Comparison of ENCODE assay signal across 8 cellular contexts in genomic region chr10:104121485-104122272, GRCh38. TPM values are rescaled to one million over a fixed set of nuclear protein-coding genes. Genes with fewer than 3 reads are reported as not detected.
DNase-seq lines count a peak whose midpoint lies in the region; ATAC-seq, FAIRE-seq and TF ChIP-seq lines count a peak whose summit lies in the region.

Gene SFR1 (plus strand): TSS chr10:104122171. CDS start chr10:104122184, 13 bp downstream.

- H3K79me1 ChIP-seq in H1 (ENCODE audit: low read depth, low read length) (no peaks in the 10 kb centered on the region), mesenchymal stem cell (replicated peaks; ENCODE audit: low read length, poor library complexity, severe bottlenecking) (no peaks in the 10 kb centered on the region)

- H2AFZ ChIP-seq in H1 (ENCODE audit: low read length) = peak within 1 kb of the TSS; percentile 76; the same call in 1 of the 2 replicates
- H2AFZ ChIP-seq in mesenchymal stem cell (ENCODE audit: low read depth, low read length) = peak within 1 kb of the TSS; percentile 93

- H3K4me3 ChIP-seq in HUES48 (ENCODE audit: low read depth, low read length) = peak within 1 kb of the TSS; percentile 79
- H3K4me3 ChIP-seq in NT2/D1 (ENCODE audit: insufficient read length, low read depth) = peak within 1 kb of the TSS; percentile 78
- peak within 1 kb of the TSS; percentile 68 to 96 (median 88) for H3K4me3 ChIP-seq in H1 (ENCODE audit: extremely low read depth in 1 of 4, insufficient read depth in 2 of 4, low read depth in 3 of 4, low read length in 4 of 4)
- H3K4me3 ChIP-seq in mesenchymal stem cell (ENCODE audit: insufficient read depth in 1 of 2, low read depth in 1 of 2, low read length in 2 of 2) = peak within 1 kb of the TSS; percentile 89 to 91

- peaks cover 7% of the 10 kb centered on the region for H3K27me3 Mint-ChIP-seq in activated CD8-positive, alpha-beta memory T cell treated with anti-CD3 and anti-CD28 coated beads, Interleukin-2, amount 10 ng/mL, durations not matched to agents 7 days and 5 days

- H4K5ac ChIP-seq in H1 (ENCODE audit: insufficient read length, low read depth, low read length) = peak within 1 kb of the TSS; percentile 99

- peak within 1 kb of the TSS; percentile 82 for H3K4me3 Mint-ChIP-seq in activated CD8-positive, alpha-beta memory T cell treated with anti-CD3 and anti-CD28 coated beads, Interleukin-2, amount 10 ng/mL, durations not matched to agents 7 days and 5 days

- H3K36me3 Mint-ChIP-seq in activated CD8-positive, alpha-beta memory T cell treated with anti-CD3 and anti-CD28 coated beads, Interleukin-2, amount 10 ng/mL, durations not matched to agents 7 days and 5 days = peaks cover 16% of the 10 kb centered on the region

- H3K36me3 ChIP-seq in HUES48 (ENCODE audit: control insufficient read depth, insufficient read depth, low read length) = no peaks in the 10 kb centered on the region
- H3K36me3 ChIP-seq in NT2/D1 (ENCODE audit: insufficient read depth, insufficient read length, low read length) = peaks cover 2% of the 10 kb centered on the region
- H3K36me3 ChIP-seq in H1 (ENCODE audit: control insufficient read depth in 2 of 4, insufficient read depth in 4 of 4, low read length in 3 of 4) = no peaks in the 10 kb centered on the region; a peak in 1 of 8 replicates
- peaks cover 0 to 17% of the 10 kb centered on the region in 2 experiments for H3K36me3 ChIP-seq in mesenchymal stem cell (ENCODE audit: control insufficient read depth in 1 of 2, insufficient read depth in 2 of 2, low read depth in 1 of 2, low read length in 2 of 2)

- H3K23ac ChIP-seq in H1 (ENCODE audit: insufficient read length) = no peak within 1 kb of the TSS
- peak within 1 kb of the TSS in 1 of 2 experiments; percentile 93 for H3K23ac ChIP-seq in mesenchymal stem cell (ENCODE audit: low read length in 2 of 2)

- H2BK5ac ChIP-seq in H1 (ENCODE audit: low read depth, low read length) (peak within 1 kb of the TSS; percentile 95), mesenchymal stem cell (ENCODE audit: low read depth, low read length, poor library complexity, severe bottlenecking) (peak within 1 kb of the TSS; percentile 95)

- H4K20me1 ChIP-seq in H1 (replicated peaks in 1 of 2; ENCODE audit: control insufficient read depth in 1 of 2, insufficient read depth in 2 of 2, low read length in 2 of 2) = no peaks in the 10 kb centered on the region

- no peak; a peak in 1 of 3 replicates for TF ChIP-seq EP300 in H1 (IDR thresholded peaks at IDR 0.05; ENCODE audit: borderline replicate concordance in 1 of 2, low read depth in 2 of 2, low read length in 2 of 2)

- H3K9ac ChIP-seq in HUES48 (ENCODE audit: low read depth, low read length) (peak within 1 kb of the TSS; percentile 91), NT2/D1 (ENCODE audit: insufficient read length, low read depth) (peak within 1 kb of the TSS; percentile 88), H1 (replicated peaks in 1 of 4; ENCODE audit: extremely low read depth in 1 of 4, low read depth in 3 of 4, low read length in 3 of 4) (peak within 1 kb of the TSS; percentile 91 to 98 (median 98)), mesenchymal stem cell (ENCODE audit: low read length) (peak within 1 kb of the TSS; percentile 100)

- no peaks in the 10 kb centered on the region for H3K9me3 Mint-ChIP-seq in activated CD8-positive, alpha-beta memory T cell treated with anti-CD3 and anti-CD28 coated beads, Interleukin-2, amount 10 ng/mL, durations not matched to agents 7 days and 5 days (ENCODE audit: low read depth)

- H4K8ac ChIP-seq in H1 (ENCODE audit: extremely low read depth, insufficient read depth, low read length) (peak within 1 kb of the TSS; percentile 100; the same call in 1 of the 2 replicates), mesenchymal stem cell (ENCODE audit: low read length) (peak within 1 kb of the TSS; percentile 74)

- TF ChIP-seq POLR2A in H1 (IDR thresholded peaks at IDR 0.05; ENCODE audit: control extremely low read depth in 1 of 2, low read depth in 2 of 2, low read length in 2 of 2) = peak; percentile 85 to 90

- H3K4me1 ChIP-seq in HUES48 (ENCODE audit: control insufficient read depth, insufficient read depth, low read length) (peaks cover 11% of the 10 kb centered on the region), NT2/D1 (ENCODE audit: insufficient read depth, insufficient read length) (no peaks in the 10 kb centered on the region), H1 (replicated peaks in 1 of 4; ENCODE audit: control insufficient read depth in 3 of 4, insufficient read depth in 4 of 4, low read length in 3 of 4) (peaks cover 0 to 8% (median 4%) of the 10 kb centered on the region in 4 experiments; a peak in 3 of 7 replicates), mesenchymal stem cell (ENCODE audit: control insufficient read depth, insufficient read depth, low read depth, low read length) (no peaks in the 10 kb centered on the region)

- peak; percentile 45 for FAIRE-seq in H1 (lab: Jason Lieb, UNC)

- H2BK15ac ChIP-seq in H1 (ENCODE audit: low read length) (peak within 1 kb of the TSS; percentile 50; the same call in 1 of the 2 replicates), mesenchymal stem cell (ENCODE audit: low read depth, poor library complexity, severe bottlenecking) (peak within 1 kb of the TSS; percentile 93)

- CTCF ChIA-PET in activated CD8-positive, alpha-beta memory T cell treated with anti-CD3 and anti-CD28 coated beads, Interleukin-2, amount 10 ng/mL, durations not matched to agents 7 days and 5 days (lab: Charles Lee) = interaction anchor here (0.7 to 5.1 kb wide), 36 partner anchors 8 to 463 kb away, joined by 3 to 31 read pairs (median 4); partner anchors contain the start of gene SLK
- CTCF ChIA-PET in H1 (lab: Charles Lee; ENCODE audit: partially characterized antibody) = interaction anchor here (0.6 to 8.6 kb wide), 34 partner anchors 10 to 487 kb away, joined by 3 to 43 read pairs (median 4); no protein-coding TSS in a partner anchor

- peak within 1 kb of the TSS; percentile 95 for H3K56ac ChIP-seq in H1 (replicated peaks; ENCODE audit: insufficient read length, low read depth, low read length)

- peak; percentile 92 for ATAC-seq in GM21390 (IDR thresholded peaks at IDR 0.05; ENCODE audit: unreplicated experiment)
- peak; percentile 96 for ATAC-seq in activated CD8-positive, alpha-beta memory T cell treated with anti-CD3 and anti-CD28 coated beads, Interleukin-2, amount 10 ng/mL, durations not matched to agents 7 days and 5 days

- WGBS in H1 (ENCODE audit: extremely low coverage in 1 of 2, insufficient coverage in 1 of 2, insufficient read length in 1 of 2, insufficient replicate concordance in 2 of 2, low coverage in 1 of 2, low lambda C conversion rate in 2 of 2, missing lambda C conversion rate in 1 of 2), 2 experiments = 1% methylated on average over 70 of the region's 70 CpGs; no CpG with 5 or more reads in 1 of the 2 experiments
- WGBS in mesenchymal stem cell = under 1% methylated on average over 66 of the region's 70 CpGs

- peak within 1 kb of the TSS; percentile 97 for H3K27ac Mint-ChIP-seq in activated CD8-positive, alpha-beta memory T cell treated with anti-CD3 and anti-CD28 coated beads, Interleukin-2, amount 10 ng/mL, durations not matched to agents 7 days and 5 days

- H4K91ac ChIP-seq in H1 (replicated peaks; ENCODE audit: insufficient read length, low read length) = peak within 1 kb of the TSS; percentile 92
- H4K91ac ChIP-seq in mesenchymal stem cell (ENCODE audit: low read length) = peak within 1 kb of the TSS; percentile 94

- TF ChIP-seq RAD21 in H1 (IDR thresholded peaks at IDR 0.05 in 1 of 2, conservative IDR thresholded peaks at IDR 0.05 in 1 of 2; ENCODE audit: low read depth in 2 of 2, low read length in 2 of 2) = peak; percentile 43 to 59

- POLR2A ChIA-PET in H1 (lab: Charles Lee; ENCODE audit: partially characterized antibody) = interaction anchor here (0.7 to 3.9 kb wide), 42 partner anchors 8 to 427 kb away, joined by 3 to 43 read pairs (median 5); partner anchors contain the start of genes GSTO1 and GSTO2

- peak; percentile 54 to 67 (median 62) for TF ChIP-seq CTCF in H1 (IDR thresholded peaks at IDR 0.05; ENCODE audit: control extremely low read depth in 1 of 3, insufficient read depth in 1 of 3, low read depth in 1 of 3, low read length in 3 of 3)

- H3K23me2 ChIP-seq in H1 (ENCODE audit: low read depth, low read length) = peaks cover 5% of the 10 kb centered on the region

- H3K4me2 ChIP-seq in H1 (ENCODE audit: insufficient read depth in 1 of 2, low read depth in 2 of 2, low read length in 2 of 2) (peak within 1 kb of the TSS; percentile 92 to 99), mesenchymal stem cell (ENCODE audit: low read length, poor library complexity, severe bottlenecking) (peak within 1 kb of the TSS; percentile 96)

- H3K4me1 Mint-ChIP-seq in activated CD8-positive, alpha-beta memory T cell treated with anti-CD3 and anti-CD28 coated beads, Interleukin-2, amount 10 ng/mL, durations not matched to agents 7 days and 5 days = peaks cover 33% of the 10 kb centered on the region

- H3K27ac ChIP-seq in HUES48 (ENCODE audit: low read depth, low read length) (peak within 1 kb of the TSS; percentile 100), H1 (ENCODE audit: low read depth, low read length) (peak within 1 kb of the TSS; percentile 99), mesenchymal stem cell (ENCODE audit: low read length, poor library complexity, severe bottlenecking) (peak within 1 kb of the TSS; percentile 100)

- H2BK12ac ChIP-seq in H1 (ENCODE audit: low read depth, low read length) (peak within 1 kb of the TSS; percentile 91; the same call in 1 of the 2 replicates), mesenchymal stem cell (ENCODE audit: low read length in 2 of 2) (peak within 1 kb of the TSS; percentile 71 to 84)

- H3K9me3 ChIP-seq in HUES48 (ENCODE audit: control insufficient read depth, insufficient read depth, low read length) = no peaks in the 10 kb centered on the region
- no peaks in the 10 kb centered on the region for H3K9me3 ChIP-seq in NT2/D1 (ENCODE audit: insufficient read depth, low read length)
- H3K9me3 ChIP-seq in H1 (ENCODE audit: insufficient read depth in 2 of 2, low read depth in 1 of 2, low read length in 1 of 2) = no peaks in the 10 kb centered on the region
- H3K9me3 ChIP-seq in mesenchymal stem cell (ENCODE audit: control insufficient read depth, low read length) = no peaks in the 10 kb centered on the region

- H2BK20ac ChIP-seq in H1 (ENCODE audit: low read length) = no peak within 1 kb of the TSS

- H2BK120ac ChIP-seq in H1 (replicated peaks; ENCODE audit: low read depth, low read length) (peak within 1 kb of the TSS; percentile 95), mesenchymal stem cell (ENCODE audit: low read depth, low read length) (peak within 1 kb of the TSS; percentile 97)

- peak within 1 kb of the TSS; percentile 96 for H3K18ac ChIP-seq in H1 (ENCODE audit: extremely low read depth, low read length)
- peak within 1 kb of the TSS; percentile 91 to 99 for H3K18ac ChIP-seq in mesenchymal stem cell (ENCODE audit: low read depth in 1 of 2, low read length in 2 of 2)

- H3K27me3 ChIP-seq in HUES48 (ENCODE audit: control insufficient read depth, insufficient read depth, low read length) (no peaks in the 10 kb centered on the region), NT2/D1 (ENCODE audit: insufficient read depth, insufficient read length) (no peaks in the 10 kb centered on the region), H1 (replicated peaks in 1 of 4; ENCODE audit: control insufficient read depth in 3 of 4, extremely low read depth in 1 of 4, insufficient read depth in 3 of 4, low read length in 3 of 4) (no peaks in the 10 kb centered on the region), mesenchymal stem cell (ENCODE audit: control insufficient read depth in 1 of 2, insufficient read depth in 1 of 2, low read length in 2 of 2) (no peaks in the 10 kb centered on the region)

- no peaks in the 10 kb centered on the region for H3K79me2 ChIP-seq in H1 (ENCODE audit: control insufficient read depth in 1 of 2, insufficient read depth in 2 of 2, low read length in 2 of 2)

- H3K14ac ChIP-seq in H1 (ENCODE audit: insufficient read length) = no peak within 1 kb of the TSS
- peak within 1 kb of the TSS in 1 of 2 experiments; percentile 79 for H3K14ac ChIP-seq in mesenchymal stem cell (ENCODE audit: low read length in 2 of 2)

- peak; percentile 93 for DNase-seq in D341Med (ENCODE audit: low spot score)
- peak; percentile 95 for DNase-seq in NT2/D1 (ENCODE audit: low read depth, low spot score)
- DNase-seq in activated CD8-positive, alpha-beta memory T cell treated with anti-CD3 and anti-CD28 coated beads, Interleukin-2, amount 10 ng/mL, durations not matched to agents 7 days and 5 days = peak; percentile 99
- DNase-seq in H1 (ENCODE audit: low read depth in 1 of 2, low spot score in 2 of 2) = peak; percentile 97 to 99
- DNase-seq in mesenchymal stem cell = peak; percentile 99
- peak; percentile 98 for DNase-seq in stimulated activated CD8-positive, alpha-beta memory T cell treated with anti-CD3 and anti-CD28 coated beads, Interleukin-12 subunit alpha, Interleukin-12 subunit beta, amount 100 ng/mL, for 4 hours (ENCODE audit: low read depth)

- peak within 1 kb of the TSS; percentile 98 for H3K4ac ChIP-seq in H1 (replicated peaks; ENCODE audit: insufficient read length, low read depth, low read length)
- peak within 1 kb of the TSS; percentile 91 to 94 for H3K4ac ChIP-seq in mesenchymal stem cell (ENCODE audit: low read depth in 1 of 2, low read length in 2 of 2)

- H2AK5ac ChIP-seq in H1 (ENCODE audit: low read depth, low read length) = no peak within 1 kb of the TSS
- peak within 1 kb of the TSS; percentile 89 for H2AK5ac ChIP-seq in mesenchymal stem cell (ENCODE audit: low read length, severe bottlenecking)

RNA-seq across cellular contexts. Expression of gene SFR1, which starts in this region (rescaled TPM):
- total RNA-seq in activated CD8-positive, alpha-beta memory T cell treated with anti-CD3 and anti-CD28 coated beads, Interleukin-2, amount 10 ng/mL, durations not matched to agents 7 days and 5 days = 10 to 100 TPM; 14.9 to 17.4 TPM
- 6.9 and 7.7 TPM in 2 replicates for total RNA-seq in H1 (2021; fragmentation: NEBNext Ultra II Directional; extraction: Animal tissue kit (Norgen Biotek cat#: 25700))
- 3.1 and 3.4 TPM in 2 replicates for polyA plus RNA-seq in H1 (2011; rRNA removed)
- polyA plus RNA-seq in H1 (2011; cell fraction: cytosol; rRNA removed) = 6.0 TPM
- polyA plus RNA-seq in H1 (2011; cell fraction: nucleus; rRNA removed) = 2.0 TPM
- polyA plus RNA-seq in H1 (2012, experiment 1 of 2) = 2.8 to 4.1 TPM (median 3.3 TPM) in 4 replicates
- polyA plus RNA-seq in H1 (2012, experiment 2 of 2) = 1.1 TPM
- 5.1 TPM for polyA plus RNA-seq in H1 (2013, experiment 1 of 2)
- 4.5 TPM for polyA plus RNA-seq in H1 (2013, experiment 2 of 2)
- polyA minus RNA-seq in H1 (2011; rRNA and poly(A)+ RNA removed) = 1.3 and 1.7 TPM in 2 replicates
- polyA minus RNA-seq in H1 (2011; cell fraction: cytosol; rRNA and poly(A)+ RNA removed) = 4.6 TPM
- 1.6 TPM for polyA minus RNA-seq in H1 (2011; cell fraction: nucleus; rRNA and poly(A)+ RNA removed)
- polyA plus RNA-seq in mesenchymal stem cell (2013, experiment 1 of 2) = 4.2 TPM
- polyA plus RNA-seq in mesenchymal stem cell (2013, experiment 2 of 2) = 4.8 TPM

Comparison
In these comparisons a context has a peak if more than half of its experiments do, and no peak if none do; other contexts are left out.
1. Peak in every context shown above with its lines: DNase-seq, ATAC-seq, H3K4me3 ChIP-seq and H3K27ac ChIP-seq.